ENCODE assay signal across 9 cellular contexts in genomic region chr7:1538544-1539345, GRCh38. TPM values are rescaled to one million over a fixed set of nuclear protein-coding genes. Genes with fewer than 3 reads are reported as not detected.
DNase-seq lines count a peak whose midpoint lies in the region; ATAC-seq and TF ChIP-seq lines count a peak whose summit lies in the region.
"Had no signal": no experiment of that assay in that cellular context is flagged by ENCODE, and none has a peak within 500 bp of the region (broad histone marks: within the 10 kb centered on the region; RNA-seq: fewer than 3 reads in every experiment).

No MANE protein-coding gene starts in this region.

- intact Hi-C loops in esophagus muscularis mucosa (cut with DNase I) (no loop called here), upper lobe of right lung (cut with DNase I) (no loop called here)

- H2AFZ ChIP-seq in neuron (ENCODE audit: low read depth, low read length), result no peak overlapping the region

- ATAC-seq in upper lobe of right lung, result no peak

- DNase-seq in NCI-H146 (lab: John Stamatoyannopoulos, UW) (peak; percentile 26), NCI-H146 treated with DMSO at 0.1 percent for 48 hours (lab: John Stamatoyannopoulos, UW; ENCODE audit: unreplicated experiment) (no peak), esophagus muscularis mucosa (ENCODE audit: extremely low spot score) (no peak), upper lobe of right lung (no peak), foreskin melanocyte (no peak)
- no peak for DNase-seq in activated naive CD4-positive, alpha-beta T cell treated with Interleukin-2 at 50 U/mL for 16 hours
- no peak for DNase-seq in activated CD8-positive, alpha-beta memory T cell treated with anti-CD3 and anti-CD28 coated beads, Interleukin-2, amount 50 U/mL, for 4 hours
- DNase-seq: activated CD8-positive, alpha-beta memory T cell treated with anti-CD3 and anti-CD28 coated beads, Interleukin-2, amount 50 U/mL, for 48 hours had no signal

- WGBS in esophagus muscularis mucosa, result 59% methylated on average over 14 of the region's 34 CpGs

- H3K27me3 ChIP-seq in esophagus muscularis mucosa (no peaks in the 10 kb centered on the region), neuron (ENCODE audit: insufficient read depth, low read length) (no peaks in the 10 kb centered on the region), upper lobe of right lung (no peaks in the 10 kb centered on the region)

- TF ChIP-seq CTCF in esophagus muscularis mucosa (IDR thresholded peaks at IDR 0.05), result no peak
- TF ChIP-seq CTCF in upper lobe of right lung (IDR thresholded peaks at IDR 0.05), result no peak

- H3K9me3 ChIP-seq in esophagus muscularis mucosa, result no peaks in the 10 kb centered on the region
- no peaks in the 10 kb centered on the region for H3K9me3 ChIP-seq in neuron (ENCODE audit: low read length)
- no peaks in the 10 kb centered on the region for H3K9me3 ChIP-seq in upper lobe of right lung

- H3K36me3 ChIP-seq in esophagus muscularis mucosa (peaks cover 35 to 65% (median 53%) of the 10 kb centered on the region in 4 donors), neuron (ENCODE audit: insufficient read depth, low read length) (peaks cover 15% of the 10 kb centered on the region), upper lobe of right lung (peaks cover 43% of the 10 kb centered on the region)

- TF ChIP-seq EP300 in esophagus muscularis mucosa (IDR thresholded peaks at IDR 0.05), result no peak

- H3K4me1 ChIP-seq in esophagus muscularis mucosa, result peaks cover 39 to 56% (median 51%) of the 10 kb centered on the region in 4 donors
- H3K4me1 ChIP-seq in neuron (ENCODE audit: insufficient read depth, low read length), result peaks cover 54% of the 10 kb centered on the region
- H3K4me1 ChIP-seq in upper lobe of right lung, result peaks cover 34% of the 10 kb centered on the region

- TF ChIP-seq POLR2A in esophagus muscularis mucosa (IDR thresholded peaks at IDR 0.05; ENCODE audit: low read depth), result no peak

- H3K27ac ChIP-seq in esophagus muscularis mucosa (replicated peaks in 1 of 4) (peak overlapping the region; percentile 97 to 99 (median 97)), upper lobe of right lung (peak overlapping the region; percentile 88)

- peak overlapping the region; percentile 63 to 70 (median 65) for H3K4me3 ChIP-seq in esophagus muscularis mucosa
- H3K4me3 ChIP-seq in neuron (ENCODE audit: low read length), result peak overlapping the region; percentile 11
- peak overlapping the region; percentile 55 for H3K4me3 ChIP-seq in upper lobe of right lung

RNA-seq across cellular contexts. Expression of gene MAFK, which starts 8.2 kb away (rescaled TPM):
- total RNA-seq in esophagus muscularis mucosa (100 to 1,000 TPM in 1 of 4 donors, 10 to 100 TPM in 3; 61.5 to 104 (median 83.0) TPM), upper lobe of right lung (64.8 TPM)

RNA-seq across cellular contexts. Expression of gene TMEM184A, which starts 17.3 kb away (rescaled TPM):
- total RNA-seq in esophagus muscularis mucosa (under 1 TPM in 2 of 4 donors, not detected in 2; 0.23 to 0.42 TPM), upper lobe of right lung (4.4 TPM)

RNA-seq across cellular contexts. Expression of gene PSMG3, which starts 31.1 kb away (rescaled TPM):
- total RNA-seq in esophagus muscularis mucosa (10 to 100 TPM; 26.8 to 33.2 (median 29.3) TPM), upper lobe of right lung (20.3 TPM)

RNA-seq across cellular contexts. Expression of gene INTS1, which starts 34.6 kb away (rescaled TPM):
- total RNA-seq in esophagus muscularis mucosa, result 10 to 100 TPM; 33.1 to 80.3 (median 48.0) TPM
- 49.2 TPM for total RNA-seq in upper lobe of right lung

Comparison
In these comparisons a context has a peak if more than half of its experiments do, and no peak if none do; other contexts are left out.
1. H3K4me3 ChIP-seq: peak in every context shown above with its lines; median percentile 65 in esophagus muscularis mucosa; 55 in upper lobe of right lung; 11 in neuron.